In genomic region chr5:1371602-1372342, GRCh38 we compare ENCODE assay signal across 20 cellular contexts.
"Had no signal": no experiment of that assay in that cellular context is flagged by ENCODE, and none has a peak within 500 bp of the region (broad histone marks: within the 10 kb centered on the region; RNA-seq: fewer than 3 reads in every experiment).

No MANE protein-coding gene starts in this region.

- H3K4me3 Mint-ChIP-seq: activated CD4-positive, alpha-beta T cell treated with anti-CD3 and anti-CD28 coated beads, Interleukin-2, amount 10 ng/mL, durations not matched to agents 24 days and 14 days; activated CD8-positive, alpha-beta T cell treated with anti-CD3 and anti-CD28 coated beads for 36 hours; activated naive CD8-positive, alpha-beta T cell treated with anti-CD3 and anti-CD28 coated beads, Interleukin-2, amount 10 ng/mL, durations not matched to agents 7 days and 5 days; activated T-helper 17 cell treated with anti-CD3 and anti-CD28 coated beads, Interleukin-2, amount 50 U/mL, for 72 hours; mesothelial cell of epicardium had no signal

- H3K9me3 Mint-ChIP-seq: activated CD4-positive, alpha-beta T cell treated with anti-CD3 and anti-CD28 coated beads, Interleukin-2, amount 10 ng/mL, durations not matched to agents 24 days and 14 days; activated CD8-positive, alpha-beta T cell treated with anti-CD3 and anti-CD28 coated beads for 36 hours; activated naive CD8-positive, alpha-beta T cell treated with anti-CD3 and anti-CD28 coated beads, Interleukin-2, amount 10 ng/mL, durations not matched to agents 7 days and 5 days; activated T-helper 17 cell treated with anti-CD3 and anti-CD28 coated beads, Interleukin-2, amount 50 U/mL, for 72 hours; mesothelial cell of epicardium had no signal

- DNase-seq: activated CD4-positive, alpha-beta T cell treated with anti-CD3 and anti-CD28 coated beads, Interleukin-2, amount 10 ng/mL, durations not matched to agents 24 days and 14 days; activated CD8-positive, alpha-beta T cell treated with anti-CD3 and anti-CD28 coated beads for 36 hours; activated naive CD4-positive, alpha-beta T cell; activated naive CD8-positive, alpha-beta T cell treated with anti-CD3 and anti-CD28 coated beads, Interleukin-2, amount 10 ng/mL, durations not matched to agents 7 days and 5 days; activated T-cell treated with anti-CD3 and anti-CD28 coated beads, Interleukin-2, amount 50 U/mL, for 1 hour; amygdala; body of pancreas; dermis blood vessel endothelial cell; effector memory CD4-positive, alpha-beta T cell; esophagus squamous epithelium; left cardiac atrium; occipital lobe; stimulated activated CD4-positive, alpha-beta T cell treated with anti-CD3 and anti-CD28 coated beads, Interleukin-12 subunit alpha, Interleukin-12 subunit beta, amount 100 ng/mL, for 4 hours; stimulated activated CD4-positive, alpha-beta T cell treated with anti-CD3 and anti-CD28 coated beads, Interleukin-1b, Interleukin-23, amount 100 ng/mL, for 48 hours; stimulated activated CD8-positive, alpha-beta memory T cell treated with anti-CD3 and anti-CD28 coated beads, Interleukin-4, amount 100 ng/mL, for 48 hours; stimulated activated naive CD8-positive, alpha-beta T cell treated with anti-CD3 and anti-CD28 coated beads, Interleukin-15, Interleukin-2, amounts not matched to agents 100 U/mL and 50 U/mL, for 24 hours; substantia nigra; T-helper 9 cell had no signal

- H3K27ac Mint-ChIP-seq: activated CD4-positive, alpha-beta T cell treated with anti-CD3 and anti-CD28 coated beads, Interleukin-2, amount 10 ng/mL, durations not matched to agents 24 days and 14 days; activated CD8-positive, alpha-beta T cell treated with anti-CD3 and anti-CD28 coated beads for 36 hours; activated naive CD8-positive, alpha-beta T cell treated with anti-CD3 and anti-CD28 coated beads, Interleukin-2, amount 10 ng/mL, durations not matched to agents 7 days and 5 days; mesothelial cell of epicardium had no signal

- H3K27me3 Mint-ChIP-seq: activated CD8-positive, alpha-beta T cell treated with anti-CD3 and anti-CD28 coated beads for 36 hours had no signal

- H3K4me1 Mint-ChIP-seq: activated CD4-positive, alpha-beta T cell treated with anti-CD3 and anti-CD28 coated beads, Interleukin-2, amount 10 ng/mL, durations not matched to agents 24 days and 14 days; activated naive CD8-positive, alpha-beta T cell treated with anti-CD3 and anti-CD28 coated beads, Interleukin-2, amount 10 ng/mL, durations not matched to agents 7 days and 5 days; activated T-helper 17 cell treated with anti-CD3 and anti-CD28 coated beads, Interleukin-2, amount 50 U/mL, for 72 hours; mesothelial cell of epicardium had no signal

- H3K36me3 Mint-ChIP-seq: activated naive CD8-positive, alpha-beta T cell treated with anti-CD3 and anti-CD28 coated beads, Interleukin-2, amount 10 ng/mL, durations not matched to agents 7 days and 5 days; mesothelial cell of epicardium had no signal

- ATAC-seq: activated CD8-positive, alpha-beta T cell treated with anti-CD3 and anti-CD28 coated beads for 36 hours; activated T-helper 17 cell treated with anti-CD3 and anti-CD28 coated beads, Interleukin-2, amount 50 U/mL, for 72 hours; body of pancreas; left cardiac atrium; stimulated activated naive CD8-positive, alpha-beta T cell treated with anti-CD3 and anti-CD28 coated beads, Interleukin-15, Interleukin-2, amounts not matched to agents 100 U/mL and 50 U/mL, for 24 hours had no signal
